19 cellular contexts compared by ENCODE assay signal in genomic region chr4:3516836-3517730, GRCh38. TPM values are rescaled to one million over a fixed set of nuclear protein-coding genes. Genes with fewer than 3 reads are reported as not detected.
A peak's percentile ranks its signal among the peaks of the same experiment; 100 is the strongest.
DNase-seq lines count a peak whose midpoint lies in the region; ATAC-seq, FAIRE-seq and TF ChIP-seq lines count a peak whose summit lies in the region.
"Had no signal": no experiment of that assay in that cellular context is flagged by ENCODE, and none has a peak within 500 bp of the region (broad histone marks: within the 10 kb centered on the region; RNA-seq: fewer than 3 reads in every experiment).

No MANE protein-coding gene starts in this region.

- no peak overlapping the region for H3K4me2 ChIP-seq in K562 (ENCODE audit: insufficient read depth, low read length)
- H3K4me2 ChIP-seq: KMS-11 had no signal

- CTCF ChIA-PET in K562 (lab: Yijun Ruan, JAX; ENCODE audit: low intra/inter-chr PET ratio): no interaction called here

- H3K9me1 ChIP-seq in K562 (ENCODE audit: control insufficient read depth, insufficient read depth, low read length): no peaks in the 10 kb centered on the region

- no peak for TF ChIP-seq CTCF in K562 (IDR thresholded peaks at IDR 0.05 in 2 of 3, conservative IDR thresholded peaks at IDR 0.05 in 1 of 3; ENCODE audit: insufficient read depth in 2 of 3, low read depth in 1 of 3, low read length in 3 of 3)
- no peak for TF ChIP-seq CTCF in left ventricle myocardium inferior (IDR thresholded peaks at IDR 0.05; ENCODE audit: borderline replicate concordance)

- H3K4me3 ChIP-seq in K562 (no peak overlapping the region), left ventricle myocardium inferior (no peak overlapping the region)

- H2AFZ ChIP-seq in K562 (ENCODE audit: low read depth, low read length): no peak overlapping the region

- peak; percentile 32 for DNase-seq in Right ventricle myocardium inferior (ENCODE audit: missing footprints)
- DNase-seq in cardiac septum (ENCODE audit: low spot score): no peak
- no peak for DNase-seq in K562 (ENCODE audit: extremely low read depth in 1 of 4, low spot score in 3 of 4)
- peak; percentile 11 for DNase-seq in left ventricle myocardium inferior
- peak; percentile 62 for DNase-seq in posterior vena cava (ENCODE audit: low spot score)
- no peak for DNase-seq in ACHN
- DNase-seq in NCI-H1048 (lab: John Stamatoyannopoulos, UW): no peak
- no peak for DNase-seq in globus pallidus (ENCODE audit: low spot score)
- DNase-seq: COR-L47, GF-D8, HFFc6, NCI-H146, NCI-H2081, NCI-H524 had no signal

- peaks cover 93% of the 10 kb centered on the region; the same call in 2 of the 3 replicates for H3K36me3 ChIP-seq in K562 (ENCODE audit: control insufficient read depth, insufficient read depth, low read length)
- peaks cover 98% of the 10 kb centered on the region for H3K36me3 ChIP-seq in left ventricle myocardium inferior

- H3K9me3 ChIP-seq in K562 (replicated peaks; ENCODE audit: control insufficient read depth, insufficient read depth, low read depth, low read length) (no peaks in the 10 kb centered on the region), left ventricle myocardium inferior (replicated peaks) (no peaks in the 10 kb centered on the region)

- TF ChIP-seq POLR2A in K562 (conservative IDR thresholded peaks at IDR 0.05): no peak

- no peak for TF ChIP-seq RAD21 in K562 (CRISPR knock-in tag; conservative IDR thresholded peaks at IDR 0.05 in 1 of 2, IDR thresholded peaks at IDR 0.05 in 1 of 2)

- no peaks in the 10 kb centered on the region; the same call in 1 of the 2 replicates for H4K20me1 ChIP-seq in K562 (replicated peaks; ENCODE audit: control insufficient read depth, insufficient read depth, low read length)

- POLR2A ChIA-PET in K562 (lab: Yijun Ruan, JAX): no interaction called here

- WGBS in K562 (ENCODE audit: insufficient coverage, low coverage, missing lambda C conversion rate): 94% methylated on average over 26 of the region's 29 CpGs

- H3K79me2 ChIP-seq in K562 (ENCODE audit: control insufficient read depth, insufficient read depth, low read length): no peaks in the 10 kb centered on the region

- no peak for FAIRE-seq in K562 (lab: Jason Lieb, UNC)
- FAIRE-seq: GM12892, H54 had no signal

- ATAC-seq in Right ventricle myocardium inferior: no peak
- ATAC-seq in K562: no peak

- H3K4me1 ChIP-seq in K562 (replicated peaks in 1 of 2; ENCODE audit: control insufficient read depth in 2 of 2, insufficient read depth in 2 of 2, low read length in 2 of 2): peaks cover 0 to 21% of the 10 kb centered on the region in 2 experiments; a peak in 2 of 5 replicates
- peaks cover 3% of the 10 kb centered on the region for H3K4me1 ChIP-seq in left ventricle myocardium inferior

- H3K27ac ChIP-seq in K562 (ENCODE audit: extremely low read depth, low read depth, low read length) (no peak overlapping the region), left ventricle myocardium inferior (replicated peaks) (no peak overlapping the region)
- H3K27ac ChIP-seq: KMS-11 had no signal

- H3K27me3 ChIP-seq in K562 (ENCODE audit: control insufficient read depth in 2 of 2, insufficient read depth in 2 of 2, low read length in 2 of 2): no peaks in the 10 kb centered on the region
- H3K27me3 ChIP-seq in left ventricle myocardium inferior (ENCODE audit: low read depth): no peaks in the 10 kb centered on the region

- BruUV-seq in K562 (replicated peaks; lab: Mats Ljungman, UMichigan): no TSS peak

- in situ Hi-C loops in K562 (cut with MboI) (no loop called here), ACHN (cut with HindIII; ENCODE audit: low pct_ligation_motif_present, low pct_unique_long_range_greater_than_20kb, low sequenced_read_pairs) (no loop called here)

- intact Hi-C loops in Right ventricle myocardium inferior (cut with DNase I) (no loop called here), cardiac septum (cut with DNase I) (no loop called here), K562 (cut with micrococcal nuclease) (no loop called here), left ventricle myocardium inferior (cut with micrococcal nuclease) (no loop called here), posterior vena cava (cut with DNase I) (no loop called here)

- TF ChIP-seq EP300 in K562 (IDR thresholded peaks at IDR 0.05; ENCODE audit: low read length): no peak

- H3K9ac ChIP-seq in K562 (ENCODE audit: insufficient read depth in 1 of 2, low read depth in 2 of 2, low read length in 2 of 2): no peak overlapping the region; a peak in 1 of 4 replicates
- H3K9ac ChIP-seq: KMS-11 had no signal

TF ChIP-seq in K562, 482 proteins besides CTCF, POLR2A, EP300 and RAD21:
- TF ChIP-seq ZNF431 (CRISPR knock-in tag; IDR thresholded peaks at IDR 0.05) (no peak), POLR2G (IDR thresholded peaks at IDR 0.05; ENCODE audit: low read depth, low read length) (peak; percentile 28; the same call in 1 of the 2 replicates)

RNA-seq across cellular contexts. Expression of gene LRPAP1, which starts 15.1 kb away (rescaled TPM):
- total RNA-seq in Right ventricle myocardium inferior (286 TPM), cardiac septum (275 TPM), K562 (2014; rRNA removed) (73.5 and 105 TPM in 2 replicates), K562 (2014; rRNA removed; fragmentation: Illumina TruSeq; extraction: Trizol) (18.7 and 24.6 TPM in 2 replicates), K562 (2015; rRNA removed; fragmentation: Illumina TruSeq; extraction: Trizol) (41.8 and 49.7 TPM in 2 replicates), K562 (2021) (72.0 and 75.5 TPM in 2 replicates), left ventricle myocardium inferior (297 TPM), posterior vena cava (100 to 1,000 TPM in 1 of 2 donors, 10 to 100 TPM in 1; 97.9 to 147 TPM)
- total RNA-seq in K562 (2011; cell fraction: chromatin; rRNA removed; ENCODE audit: low replicate concordance): 44.0 and 98.8 TPM in 2 replicates
- total RNA-seq in K562 (2011; cell fraction: nucleolus; rRNA removed): 76.2 and 78.7 TPM in 2 replicates
- 43.0 and 46.3 TPM in 2 replicates for total RNA-seq in K562 (2011; cell fraction: nucleoplasm; rRNA removed)
- polyA plus RNA-seq in K562 (2011; rRNA removed) (43.6 and 45.0 TPM in 2 replicates), K562 (2014; fragmentation: Illumina TruSeq; extraction: Trizol) (33.1 and 55.4 TPM in 2 replicates), K562 (2014; fragmentation: Nextera tagmentation; extraction: Ambion mirVana) (1 to 10 TPM; 1.1 to 6.1 TPM), K562 (2014; rRNA removed) (57.7 and 69.9 TPM in 2 replicates)
- 28.1 and 40.4 TPM in 2 replicates for polyA plus RNA-seq in K562 (2011; cell fraction: cytosol; rRNA removed)
- polyA plus RNA-seq in K562 (2011; cell fraction: nucleus; rRNA removed): 33.7 and 47.1 TPM in 2 replicates
- 70.2 and 113 TPM in 2 replicates for polyA plus RNA-seq in K562 (2012)
- polyA minus RNA-seq in K562 (2011; rRNA and poly(A)+ RNA removed): 23.0 and 26.5 TPM in 2 replicates
- polyA minus RNA-seq in K562 (2011; cell fraction: cytosol; rRNA and poly(A)+ RNA removed): 19.7 and 31.3 TPM in 2 replicates
- 17.9 and 19.5 TPM in 2 replicates for polyA minus RNA-seq in K562 (2011; cell fraction: nucleus; rRNA and poly(A)+ RNA removed)

RNA-seq across cellular contexts. Expression of gene DOK7, which starts 54.0 kb away (rescaled TPM):
- 35.5 TPM for total RNA-seq in Right ventricle myocardium inferior
- total RNA-seq in cardiac septum: 62.7 TPM
- total RNA-seq in K562 (2011; cell fraction: chromatin; rRNA removed; ENCODE audit: low replicate concordance): not detected in 2 replicates
- not detected in 2 replicates for total RNA-seq in K562 (2011; cell fraction: nucleolus; rRNA removed)
- not detected in 2 replicates for total RNA-seq in K562 (2011; cell fraction: nucleoplasm; rRNA removed)
- not detected in 2 replicates for total RNA-seq in K562 (2014; rRNA removed)
- total RNA-seq in K562 (2014; rRNA removed; fragmentation: Illumina TruSeq; extraction: Trizol): not detected in 2 replicates
- total RNA-seq in K562 (2015; rRNA removed; fragmentation: Illumina TruSeq; extraction: Trizol): not detected in 2 replicates
- total RNA-seq in K562 (2021): not detected in 2 replicates
- polyA plus RNA-seq in K562 (2011; rRNA removed): not detected in 2 replicates
- not detected in 2 replicates for polyA plus RNA-seq in K562 (2011; cell fraction: cytosol; rRNA removed)
- not detected in 2 replicates for polyA plus RNA-seq in K562 (2011; cell fraction: nucleus; rRNA removed)
- polyA plus RNA-seq in K562 (2012): not detected in 2 replicates
- not detected in 2 replicates for polyA plus RNA-seq in K562 (2014; fragmentation: Illumina TruSeq; extraction: Trizol)
- not detected for polyA plus RNA-seq in K562 (2014; fragmentation: Nextera tagmentation; extraction: Ambion mirVana)
- polyA plus RNA-seq in K562 (2014; rRNA removed): not detected in 2 replicates
- not detected in 2 replicates for polyA minus RNA-seq in K562 (2011; rRNA and poly(A)+ RNA removed)
- polyA minus RNA-seq in K562 (2011; cell fraction: cytosol; rRNA and poly(A)+ RNA removed): not detected in 2 replicates
- polyA minus RNA-seq in K562 (2011; cell fraction: nucleus; rRNA and poly(A)+ RNA removed): not detected in 2 replicates
- 46.7 TPM for total RNA-seq in left ventricle myocardium inferior
- under 1 TPM in 1 of 2 donors, not detected in 1; 0.14 TPM for total RNA-seq in posterior vena cava
- total RNA-seq: A673, HFFc6 had no signal
- polyA plus RNA-seq: CD14-positive monocyte had no signal

Comparison
In these comparisons a context has a peak if more than half of its experiments do, and no peak if none do; other contexts are left out.
1. DNase-seq: peak in Right ventricle myocardium inferior (single experiment), left ventricle myocardium inferior (single experiment) and posterior vena cava (single experiment); none in cardiac septum (single experiment), K562 (0 of 4), ACHN (single experiment), NCI-H1048 (single experiment) and globus pallidus (single experiment).
2. RNA of gene DOK7, which starts 54.0 kb away (total RNA-seq): 62.7 TPM in cardiac septum (single experiment), 46.7 TPM in left ventricle myocardium inferior (single experiment) and 35.5 TPM in Right ventricle myocardium inferior (single experiment); 0.14 TPM in posterior vena cava and not detected in K562; every median in the first group is over 10 times any median in the second.